10 cellular contexts compared by ENCODE assay signal in the genomic region with DNA sequence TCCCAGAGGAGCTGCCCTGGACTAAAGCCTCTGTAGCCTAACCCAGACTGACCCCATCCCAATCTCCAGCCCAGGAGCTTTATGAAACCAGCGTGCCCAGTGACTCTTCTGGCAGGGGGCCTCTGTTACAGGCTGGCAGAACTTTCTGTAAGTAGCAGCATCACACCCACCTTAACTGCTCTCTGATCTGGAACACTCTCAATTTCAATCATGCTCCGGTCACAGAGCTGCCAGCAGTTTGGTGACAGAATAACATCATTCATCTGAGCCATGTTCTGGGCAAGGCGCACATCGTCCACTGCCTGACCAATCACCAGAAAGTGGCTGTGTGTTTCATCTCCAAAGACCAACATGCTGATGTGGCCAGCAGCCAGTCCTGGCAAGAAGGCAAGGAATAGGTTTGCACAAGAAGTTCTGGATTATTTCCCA. TPM values are rescaled to one million over a fixed set of nuclear protein-coding genes. Genes with fewer than 3 reads are reported as not detected.
DNase-seq lines count a peak whose midpoint lies in the region; ATAC-seq and TF ChIP-seq lines count a peak whose summit lies in the region.
"Had no signal": no experiment of that assay in that cellular context is flagged by ENCODE, and none has a peak within 500 bp of the region (broad histone marks: within the 10 kb centered on the region; RNA-seq: fewer than 3 reads in every experiment).

No MANE protein-coding gene starts in this region.

- WGBS in body of pancreas, 2 donors, result 34 to 41% methylated on average over 3 to 4 of the region's 4 CpGs

- H3K27ac ChIP-seq in right atrium auricular region, result no peak overlapping the region
- no peak overlapping the region for H3K27ac ChIP-seq in body of pancreas
- H3K27ac ChIP-seq in tibial artery, result peak overlapping the region; percentile 43 to 56

- no peak for TF ChIP-seq POLR2A in body of pancreas (IDR thresholded peaks at IDR 0.05)

- H3K36me3 ChIP-seq in right atrium auricular region (no peaks in the 10 kb centered on the region), body of pancreas (replicated peaks in 1 of 2; ENCODE audit: insufficient read depth in 1 of 2, low read depth in 2 of 2) (no peaks in the 10 kb centered on the region), tibial artery (no peaks in the 10 kb centered on the region)

- DNase-seq in Right ventricle myocardium inferior (ENCODE audit: missing footprints) (peak; percentile 75), right atrium auricular region (ENCODE audit: low spot score) (no peak), body of pancreas (peak in 3 of 4 donors; percentile 43 to 64 (median 54)), tibial artery (peak; percentile 72 to 90), NCI-H1436 treated with DMSO at 0.1 percent for 48 hours (lab: John Stamatoyannopoulos, UW) (no peak), A172 (ENCODE audit: low spot score) (no peak)
- DNase-seq in activated CD4-positive, alpha-beta T cell treated with anti-CD3 and anti-CD28 coated beads for 1 hour, result no peak
- DNase-seq: naive B cell had no signal

- no peaks in the 10 kb centered on the region for H3K4me1 ChIP-seq in right atrium auricular region
- H3K4me1 ChIP-seq in body of pancreas, result peaks cover 6% of the 10 kb centered on the region
- H3K4me1 ChIP-seq in tibial artery, result peaks cover 0 to 14% (median 12%) of the 10 kb centered on the region in 4 donors

- H3K27me3 ChIP-seq in right atrium auricular region (no peaks in the 10 kb centered on the region), body of pancreas (no peaks in the 10 kb centered on the region), tibial artery (no peaks in the 10 kb centered on the region)

- H3K9me3 ChIP-seq in right atrium auricular region, result no peaks in the 10 kb centered on the region
- no peaks in the 10 kb centered on the region for H3K9me3 ChIP-seq in body of pancreas
- H3K9me3 ChIP-seq in tibial artery, result no peaks in the 10 kb centered on the region

- ATAC-seq in Right ventricle myocardium inferior, result peak; percentile 79
- ATAC-seq in HG02870 (IDR thresholded peaks at IDR 0.05; ENCODE audit: unreplicated experiment), result peak; percentile 91
- no peak for ATAC-seq in body of pancreas

- no peak overlapping the region for H3K4me3 ChIP-seq in right atrium auricular region
- H3K4me3 ChIP-seq in body of pancreas, result no peak overlapping the region
- no peak overlapping the region for H3K4me3 ChIP-seq in tibial artery

- intact Hi-C loops in Right ventricle myocardium inferior (cut with DNase I), result no loop called here
- intact Hi-C loops in body of pancreas (cut with DNase I), result no loop called here
- intact Hi-C loops in tibial artery (cut with DNase I; ENCODE audit: low total_unique reads), result no loop called here

- TF ChIP-seq CTCF in right atrium auricular region (IDR thresholded peaks at IDR 0.05), result no peak
- no peak for TF ChIP-seq CTCF in body of pancreas (IDR thresholded peaks at IDR 0.05)
- no peak for TF ChIP-seq CTCF in tibial artery (IDR thresholded peaks at IDR 0.05)

RNA-seq across cellular contexts. Expression of gene ADCY10, which starts 14.7 kb away (rescaled TPM):
- total RNA-seq in Right ventricle myocardium inferior (not detected), right atrium auricular region (under 1 TPM in 1 of 2 donors, not detected in 1; 0.35 TPM), body of pancreas (under 1 TPM in 1 of 2 donors, not detected in 1; 0.26 TPM)
- not detected in 2 replicates for total RNA-seq in A172 (2014; rRNA removed; shearing (Covaris generic))
- total RNA-seq: endothelial cell of umbilical vein had no signal

RNA-seq across cellular contexts. Expression of gene DCAF6, which starts 37.2 kb away (rescaled TPM):
- total RNA-seq in Right ventricle myocardium inferior, result 231 TPM
- 100 to 1,000 TPM; 126 to 161 TPM for total RNA-seq in right atrium auricular region
- 10 to 100 TPM; 30.7 to 42.8 TPM for total RNA-seq in body of pancreas
- total RNA-seq in A172 (2014; rRNA removed; shearing (Covaris generic)), result 79.9 and 84.1 TPM in 2 replicates

RNA-seq across cellular contexts. Expression of gene MPC2, which starts 37.6 kb away (rescaled TPM):
- total RNA-seq in Right ventricle myocardium inferior, result 233 TPM
- total RNA-seq in right atrium auricular region, result 100 to 1,000 TPM in 1 of 2 donors, 10 to 100 TPM in 1; 71.4 to 122 TPM
- total RNA-seq in body of pancreas, result 10 to 100 TPM; 19.4 to 21.5 TPM
- total RNA-seq in A172 (2014; rRNA removed; shearing (Covaris generic)), result 112 and 161 TPM in 2 replicates

Comparison
In these comparisons a context has a peak if more than half of its experiments do, and no peak if none do; other contexts are left out.
1. DNase-seq: peak in Right ventricle myocardium inferior (single experiment), body of pancreas (3 of 4) and tibial artery (2 of 2); none in right atrium auricular region (single experiment), NCI-H1436 treated with DMSO at 0.1 percent for 48 hours (single experiment), activated CD4-positive, alpha-beta T cell treated with anti-CD3 and anti-CD28 coated beads for 1 hour (single experiment) and A172 (single experiment).
2. H3K27ac ChIP-seq: peak in tibial artery (2 of 2); none in right atrium auricular region (0 of 2) and body of pancreas (0 of 4).